ENCODE assay signal across 27 cellular contexts in genomic region chr16:81894592-81894991, GRCh38.
"Had no signal": no experiment of that assay in that cellular context is flagged by ENCODE, and none has a peak within 500 bp of the region (broad histone marks: within the 10 kb centered on the region; RNA-seq: fewer than 3 reads in every experiment).

No MANE protein-coding gene starts in this region.

- DNase-seq: stimulated activated CD4-positive, alpha-beta T cell treated with anti-CD3 and anti-CD28 coated beads, Interleukin-2, amount 100 ng/mL, for 48 hours; stimulated activated CD4-positive, alpha-beta T cell treated with anti-CD3 and anti-CD28 coated beads, Interleukin-4, amount 100 ng/mL, for 1 hour; stimulated activated CD4-positive, alpha-beta T cell treated with anti-CD3 and anti-CD28 coated beads, Interleukin-4, amount 100 ng/mL, for 24 hours; stimulated activated CD4-positive, alpha-beta T cell treated with anti-CD3 and anti-CD28 coated beads, Interleukin-4, amount 100 ng/mL, for 4 hours; stimulated activated CD8-positive, alpha-beta memory T cell treated with anti-CD3 and anti-CD28 coated beads, Interleukin-4, amount 100 ng/mL, for 48 hours; stimulated activated naive B cell treated with anti-CD40 and anti-IgM and Interleukin-4, amounts not matched to agents 10 μg/mL and 1 μg/mL and 100 μg/mL, for 72 hours; stimulated activated naive CD4-positive, alpha-beta T cell; stimulated activated naive CD4-positive, alpha-beta T cell treated with Interleukin-2 at 50 U/mL for 16 hours; stimulated activated naive CD8-positive, alpha-beta T cell treated with anti-CD3 and anti-CD28 coated beads, Interleukin-15, amount 100 ng/mL, for 72 hours; stimulated activated naive CD8-positive, alpha-beta T cell treated with anti-CD3 and anti-CD28 coated beads, Interleukin-15, Interleukin-2, amounts not matched to agents 100 U/mL and 50 U/mL, for 24 hours; stomach; testis; thyroid gland; transverse colon; trophoblast cell; upper lobe of left lung; upper lobe of right lung; uterus had no signal

- H3K36me3 ChIP-seq: thoracic aorta, thyroid gland, tibial artery, tibial nerve, transverse colon, uterus, vagina had no signal

- H3K36me3 Mint-ChIP-seq: type B pancreatic cell had no signal

- H3K27ac ChIP-seq: stomach, suprapubic skin, testis, thoracic aorta, thyroid gland, tibial artery, tibial nerve, transverse colon, upper lobe of left lung, upper lobe of right lung, uterus, vagina had no signal

- H3K9me3 Mint-ChIP-seq: stimulated activated effector memory CD8-positive, alpha-beta T cell treated with anti-CD3 and anti-CD28 coated beads, Interleukin-12 subunit alpha, Interleukin-12 subunit beta, amount 100 ng/mL, for 72 hours; stimulated activated memory B cell treated with anti-CD40 and anti-IgM and Interleukin-4, amounts not matched to agents 10 μg/mL and 1 μg/mL and 100 μg/mL, for 72 hours; stimulated activated naive B cell treated with anti-CD40 and anti-IgM and Interleukin-4, amounts not matched to agents 10 μg/mL and 1 μg/mL and 100 μg/mL, for 72 hours; stimulated activated naive CD8-positive, alpha-beta T cell treated with anti-CD3 and anti-CD28 coated beads, Interleukin-15, amount 100 ng/mL, for 72 hours; stimulated activated naive CD8-positive, alpha-beta T cell treated with anti-CD3 and anti-CD28 coated beads, Interleukin-15, Interleukin-2, amounts not matched to agents 100 ng/mL and 50 ng/mL, for 24 hours; type B pancreatic cell had no signal

- H3K4me3 Mint-ChIP-seq: stimulated activated effector memory CD8-positive, alpha-beta T cell treated with anti-CD3 and anti-CD28 coated beads, Interleukin-12 subunit alpha, Interleukin-12 subunit beta, amount 100 ng/mL, for 72 hours; stimulated activated memory B cell treated with anti-CD40 and anti-IgM and Interleukin-4, amounts not matched to agents 10 μg/mL and 1 μg/mL and 100 μg/mL, for 72 hours; stimulated activated naive B cell treated with anti-CD40 and anti-IgM and Interleukin-4, amounts not matched to agents 10 μg/mL and 1 μg/mL and 100 μg/mL, for 72 hours; stimulated activated naive CD8-positive, alpha-beta T cell treated with anti-CD3 and anti-CD28 coated beads, Interleukin-15, amount 100 ng/mL, for 72 hours; stimulated activated naive CD8-positive, alpha-beta T cell treated with anti-CD3 and anti-CD28 coated beads, Interleukin-15, Interleukin-2, amounts not matched to agents 100 ng/mL and 50 ng/mL, for 24 hours; type B pancreatic cell had no signal

- H3K9me3 ChIP-seq: stomach, suprapubic skin, testis, thoracic aorta, thyroid gland, tibial artery, tibial nerve, transverse colon, upper lobe of left lung, upper lobe of right lung, uterus, vagina had no signal

- H3K27me3 ChIP-seq: stomach, suprapubic skin, testis, thyroid gland, tibial nerve, transverse colon, upper lobe of left lung, upper lobe of right lung, uterus, vagina had no signal

- H3K4me1 Mint-ChIP-seq: stimulated activated effector memory CD8-positive, alpha-beta T cell treated with anti-CD3 and anti-CD28 coated beads, Interleukin-12 subunit alpha, Interleukin-12 subunit beta, amount 100 ng/mL, for 72 hours; stimulated activated memory B cell treated with anti-CD40 and anti-IgM and Interleukin-4, amounts not matched to agents 10 μg/mL and 1 μg/mL and 100 μg/mL, for 72 hours; stimulated activated naive CD8-positive, alpha-beta T cell treated with anti-CD3 and anti-CD28 coated beads, Interleukin-15, amount 100 ng/mL, for 72 hours had no signal

- H3K4me1 ChIP-seq: suprapubic skin, testis, thyroid gland, transverse colon, upper lobe of right lung, uterus, vagina had no signal

- H3K4me3 ChIP-seq: stomach, suprapubic skin, testis, thoracic aorta, thyroid gland, tibial artery, tibial nerve, transverse colon, upper lobe of left lung, upper lobe of right lung, uterus, vagina had no signal

- H3K27me3 Mint-ChIP-seq: stimulated activated memory B cell treated with anti-CD40 and anti-IgM and Interleukin-4, amounts not matched to agents 10 μg/mL and 1 μg/mL and 100 μg/mL, for 72 hours; stimulated activated naive B cell treated with anti-CD40 and anti-IgM and Interleukin-4, amounts not matched to agents 10 μg/mL and 1 μg/mL and 100 μg/mL, for 72 hours; stimulated activated naive CD8-positive, alpha-beta T cell treated with anti-CD3 and anti-CD28 coated beads, Interleukin-15, amount 100 ng/mL, for 72 hours; stimulated activated naive CD8-positive, alpha-beta T cell treated with anti-CD3 and anti-CD28 coated beads, Interleukin-15, Interleukin-2, amounts not matched to agents 100 ng/mL and 50 ng/mL, for 24 hours; type B pancreatic cell had no signal

- H3K27ac Mint-ChIP-seq: stimulated activated effector memory CD8-positive, alpha-beta T cell treated with anti-CD3 and anti-CD28 coated beads, Interleukin-12 subunit alpha, Interleukin-12 subunit beta, amount 100 ng/mL, for 72 hours; stimulated activated naive CD8-positive, alpha-beta T cell treated with anti-CD3 and anti-CD28 coated beads, Interleukin-15, amount 100 ng/mL, for 72 hours; stimulated activated naive CD8-positive, alpha-beta T cell treated with anti-CD3 and anti-CD28 coated beads, Interleukin-15, Interleukin-2, amounts not matched to agents 100 ng/mL and 50 ng/mL, for 24 hours; type B pancreatic cell had no signal
